ENCODE assay signal across 27 cellular contexts in the genomic region with DNA sequence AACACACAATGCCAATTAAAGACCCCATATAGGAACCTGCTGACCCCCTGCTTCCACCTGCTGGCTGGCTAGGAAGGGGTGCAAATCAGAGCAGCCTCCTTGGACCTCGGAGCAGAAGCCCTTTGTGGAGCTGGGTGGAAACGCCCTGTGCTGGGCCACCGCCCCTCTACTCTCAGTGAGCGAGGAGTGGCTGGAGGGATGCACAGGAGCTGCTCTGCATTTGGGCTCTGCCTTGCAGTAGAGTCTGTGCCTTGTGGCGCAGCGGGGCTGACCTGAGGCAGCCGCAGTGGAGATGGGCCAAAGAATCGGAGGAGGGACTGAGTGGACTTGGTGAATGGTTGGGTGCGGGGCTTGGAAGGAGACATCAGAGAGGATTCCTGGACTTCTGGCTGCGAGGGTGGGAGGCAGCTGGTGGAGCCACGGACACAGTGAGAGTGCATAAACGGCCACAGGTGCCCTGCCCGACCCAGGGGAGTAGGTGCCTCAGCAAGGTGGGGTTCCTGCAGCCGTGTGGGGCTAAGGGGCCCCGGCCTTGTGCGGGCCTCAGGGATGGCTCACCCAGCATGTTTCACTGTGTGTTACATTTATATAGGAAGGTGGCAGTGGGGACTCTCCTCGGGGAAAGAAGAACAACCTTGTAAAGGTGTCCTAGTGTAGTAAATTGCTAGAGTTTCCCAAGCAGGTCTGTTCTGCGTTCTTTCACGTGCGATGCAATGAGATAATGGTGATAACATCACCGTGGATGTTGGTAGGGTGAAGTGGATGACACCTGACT. TPM values are rescaled to one million over a fixed set of nuclear protein-coding genes. Genes with fewer than 3 reads are reported as not detected.
DNase-seq lines count a peak whose midpoint lies in the region; ATAC-seq, FAIRE-seq and TF ChIP-seq lines count a peak whose summit lies in the region.
"Had no signal": no experiment of that assay in that cellular context is flagged by ENCODE, and none has a peak within 500 bp of the region (broad histone marks: within the 10 kb centered on the region; RNA-seq: fewer than 3 reads in every experiment).

No MANE protein-coding gene starts in this region.

- H3K4me3 Mint-ChIP-seq in natural killer cell treated with Interleukin-12 subunit alpha and Interleukin-12 subunit beta and Interleukin-15 and Interleukin-18, amount 100 ng/mL, for 72 hours, result no peak overlapping the region
- no peak overlapping the region for H3K4me3 Mint-ChIP-seq in natural killer cell
- H3K4me3 Mint-ChIP-seq: CD4-positive, alpha-beta memory T cell had no signal

- peaks cover 11 to 39% of the 10 kb centered on the region in 2 donors for H3K27me3 Mint-ChIP-seq in natural killer cell treated with Interleukin-12 subunit alpha and Interleukin-12 subunit beta and Interleukin-15 and Interleukin-18, amount 100 ng/mL, for 72 hours
- H3K27me3 Mint-ChIP-seq in natural killer cell (ENCODE audit: low read depth in 2 of 2), result peaks cover 7 to 11% of the 10 kb centered on the region in 2 donors

- no peaks in the 10 kb centered on the region for H3K9me3 Mint-ChIP-seq in natural killer cell treated with Interleukin-12 subunit alpha and Interleukin-12 subunit beta and Interleukin-15 and Interleukin-18, amount 100 ng/mL, for 72 hours
- H3K9me3 Mint-ChIP-seq in natural killer cell, result no peaks in the 10 kb centered on the region

- H3K36me3 Mint-ChIP-seq in natural killer cell treated with Interleukin-12 subunit alpha and Interleukin-12 subunit beta and Interleukin-15 and Interleukin-18, amount 100 ng/mL, for 72 hours, result no peaks in the 10 kb centered on the region
- no peaks in the 10 kb centered on the region for H3K36me3 Mint-ChIP-seq in natural killer cell
- H3K36me3 Mint-ChIP-seq: CD4-positive, alpha-beta memory T cell had no signal

- H3K4me1 Mint-ChIP-seq in natural killer cell treated with Interleukin-12 subunit alpha and Interleukin-12 subunit beta and Interleukin-15 and Interleukin-18, amount 100 ng/mL, for 72 hours (ENCODE audit: low read depth in 2 of 2), result no peaks in the 10 kb centered on the region
- H3K4me1 Mint-ChIP-seq in natural killer cell, result no peaks in the 10 kb centered on the region
- H3K4me1 Mint-ChIP-seq: CD4-positive, alpha-beta memory T cell had no signal

- no peak for ATAC-seq in natural killer cell treated with Interleukin-12 subunit alpha and Interleukin-12 subunit beta and Interleukin-15 and Interleukin-18, amount 100 ng/mL, for 72 hours
- ATAC-seq in natural killer cell (no peak), aorta (ENCODE audit: low FRiP score) (peak; percentile 24), left lobe of liver (no peak)

- no CpG with 5 or more reads among the region's 21 CpGs for WGBS in mesendoderm (ENCODE audit: extremely low coverage, insufficient coverage, low lambda C conversion rate)
- whole genome bisulfite sequencing in aorta, 2 donors, result 66 to 73% methylated on average over 21 of the region's 21 CpGs

- H2BK15ac ChIP-seq in mesendoderm (replicated peaks; ENCODE audit: low read depth), result no peak overlapping the region

- H3K79me2 ChIP-seq in mesendoderm (ENCODE audit: control insufficient read depth, insufficient read depth, low read length), result no peaks in the 10 kb centered on the region

- peak overlapping the region; percentile 9 for H3K23ac ChIP-seq in mesendoderm (ENCODE audit: low read length)

- H2AK5ac ChIP-seq in mesendoderm (ENCODE audit: low read length), result no peak overlapping the region

- no peak for TF ChIP-seq CTCF in natural killer cell (IDR thresholded peaks at IDR 0.05)
- TF ChIP-seq CTCF in WERI-Rb-1 (IDR thresholded peaks at IDR 0.05; ENCODE audit: low read depth, low read length), result 0 out of 2 replicates have a peak, but pooled peaks have one; percentile 9

- H3K4me2 ChIP-seq in mesendoderm (ENCODE audit: low read length), result no peak overlapping the region
- H3K4me2 ChIP-seq: A549, PC-9 had no signal

- no peak overlapping the region for H3K4ac ChIP-seq in mesendoderm (ENCODE audit: low read depth, low read length)

- H3K4me1 ChIP-seq in mesendoderm (ENCODE audit: control insufficient read depth, low read depth, low read length) (no peaks in the 10 kb centered on the region), aorta (ENCODE audit: control insufficient read depth in 1 of 2, insufficient read depth in 2 of 2, low read length in 2 of 2) (no peaks in the 10 kb centered on the region)
- H3K4me1 ChIP-seq: A549 had no signal

- DNase-seq in natural killer cell treated with Interleukin-12 subunit alpha and Interleukin-12 subunit beta and Interleukin-15 and Interleukin-18, amount 100 ng/mL, for 72 hours (ENCODE audit: low spot score), result peak; percentile 22
- DNase-seq in natural killer cell (no peak), WERI-Rb-1 (no peak), mesendoderm (no peak), aorta (peak; percentile 31 to 61), left lobe of liver (ENCODE audit: low spot score) (no peak), H54 (ENCODE audit: insufficient read length, low spot score) (no peak), HTR-8/SVneo (ENCODE audit: insufficient read length, low spot score) (no peak)
- DNase-seq: AML-193; C1 segment of cervical spinal cord; CD4-positive, alpha-beta memory T cell; COR-L47; GOT3; KBM-7; NCI-H1105 treated with DMSO at 0.1 percent for 48 hours; NCI-H146; NCI-H1930; NCI-H2107; NCI-H524 treated with DMSO at 0.1 percent for 48 hours; NCI-H774; PC-9; SHP77 treated with DMSO at 0.1 percent for 48 hours had no signal

- H4K8ac ChIP-seq in mesendoderm (ENCODE audit: low read depth, low read length), result no peak overlapping the region

- no peak for TF ChIP-seq POLR2A in H54 (IDR thresholded peaks at IDR 0.05; ENCODE audit: low read depth, low read length)

- H3K27ac ChIP-seq in WERI-Rb-1 (no peak overlapping the region), mesendoderm (ENCODE audit: low read depth, low read length) (no peak overlapping the region), aorta (ENCODE audit: low read depth in 1 of 2, low read length in 2 of 2) (no peak overlapping the region)
- H3K27ac ChIP-seq: A549, PC-9 had no signal

- H3K4me3 ChIP-seq in WERI-Rb-1 (ENCODE audit: low read depth, low read length), result no peak overlapping the region
- H3K4me3 ChIP-seq in mesendoderm (ENCODE audit: low read length), result no peak overlapping the region
- H3K4me3 ChIP-seq in aorta (ENCODE audit: low read length in 2 of 2), result no peak overlapping the region
- H3K4me3 ChIP-seq: A549, PC-9 had no signal

- intact Hi-C loops in natural killer cell (cut with micrococcal nuclease), result no loop called here
- intact Hi-C loops in aorta (cut with DNase I), result no loop called here

- no peak overlapping the region for H3K56ac ChIP-seq in mesendoderm (ENCODE audit: low read length)

- no peak overlapping the region for H3K27ac Mint-ChIP-seq in natural killer cell treated with Interleukin-12 subunit alpha and Interleukin-12 subunit beta and Interleukin-15 and Interleukin-18, amount 100 ng/mL, for 72 hours
- H3K27ac Mint-ChIP-seq in natural killer cell, result no peak overlapping the region
- H3K27ac Mint-ChIP-seq: CD4-positive, alpha-beta memory T cell had no signal

- no peaks in the 10 kb centered on the region for H3K79me1 ChIP-seq in mesendoderm (ENCODE audit: low read length)

- FAIRE-seq in H54 (lab: Jason Lieb, UNC), result no peak
- no peak for FAIRE-seq in HTR-8/SVneo (lab: Jason Lieb, UNC)
- FAIRE-seq: A549, G401.6 had no signal

- no peak overlapping the region for H3K9ac ChIP-seq in mesendoderm (ENCODE audit: low read length)

- peaks cover 100% of the 10 kb centered on the region for H3K27me3 ChIP-seq in WERI-Rb-1 (ENCODE audit: insufficient read depth, low read depth, severe bottlenecking)
- H3K27me3 ChIP-seq in mesendoderm (ENCODE audit: insufficient read depth, low read length, poor library complexity), result no peaks in the 10 kb centered on the region
- H3K27me3 ChIP-seq in aorta (ENCODE audit: control insufficient read depth in 1 of 2, insufficient read depth in 2 of 2, low read length in 1 of 2), result no peaks in the 10 kb centered on the region

- no peak overlapping the region for H4K5ac ChIP-seq in mesendoderm (ENCODE audit: low read length)

- H3K36me3 ChIP-seq in WERI-Rb-1 (no peaks in the 10 kb centered on the region), mesendoderm (ENCODE audit: control insufficient read depth, insufficient read depth, low read length) (no peaks in the 10 kb centered on the region), aorta (ENCODE audit: control insufficient read depth in 1 of 2, insufficient read depth in 2 of 2, low read length in 1 of 2) (no peaks in the 10 kb centered on the region)

- peaks cover 5% of the 10 kb centered on the region for H3K9me3 ChIP-seq in WERI-Rb-1 (ENCODE audit: severe bottlenecking)
- H3K9me3 ChIP-seq in aorta (ENCODE audit: control insufficient read depth, low read length), result peaks cover 5% of the 10 kb centered on the region
- H3K9me3 ChIP-seq: A549 had no signal

- H2BK5ac ChIP-seq in mesendoderm (ENCODE audit: low read length), result no peak overlapping the region

- no peak overlapping the region for H2BK120ac ChIP-seq in mesendoderm (ENCODE audit: low read depth, low read length)

- no peak overlapping the region for H3K18ac ChIP-seq in mesendoderm (ENCODE audit: low read length)

RNA-seq across cellular contexts. Expression of a gene that starts 14.1 kb away (rescaled TPM):
- total RNA-seq in natural killer cell treated with Interleukin-12 subunit alpha and Interleukin-12 subunit beta and Interleukin-15 and Interleukin-18, amount 100 ng/mL, for 72 hours, result not detected
- total RNA-seq in natural killer cell (not detected), aorta (not detected), left lobe of liver (not detected)
- 0.51 TPM for polyA plus RNA-seq in mesendoderm (2013, experiment 1 of 2)
- polyA plus RNA-seq in mesendoderm (2013, experiment 2 of 2), result 0.48 TPM
- not detected for polyA plus RNA-seq in aorta
- total RNA-seq: CD4-positive, alpha-beta memory T cell; HT1080; LHCN-M2; PC-9; RPMI7951 had no signal
- polyA plus RNA-seq: CD4-positive, alpha-beta memory T cell had no signal

Comparison
In these comparisons a context has a peak if more than half of its experiments do, and no peak if none do; other contexts are left out.
1. DNase-seq: peak in natural killer cell treated with Interleukin-12 subunit alpha and Interleukin-12 subunit beta and Interleukin-15 and Interleukin-18, amount 100 ng/mL, for 72 hours (single experiment) and aorta (2 of 2); none in natural killer cell (single experiment), WERI-Rb-1 (single experiment), mesendoderm (single experiment), left lobe of liver (single experiment), H54 (single experiment) and HTR-8/SVneo (single experiment).